Comparison of ENCODE assay signal across 26 cellular contexts in genomic region chr5:83440826-83441225, GRCh38. TPM values are rescaled to one million over a fixed set of nuclear protein-coding genes. Genes with fewer than 3 reads are reported as not detected.
"Had no signal": no experiment of that assay in that cellular context is flagged by ENCODE, and none has a peak within 500 bp of the region (broad histone marks: within the 10 kb centered on the region; RNA-seq: fewer than 3 reads in every experiment).

No MANE protein-coding gene starts in this region.

- H3K9me3 Mint-ChIP-seq: activated CD4-positive, alpha-beta T cell treated with anti-CD3 and anti-CD28 coated beads, Interleukin-2, amount 10 ng/mL, durations not matched to agents 24 days and 14 days; activated CD8-positive, alpha-beta T cell treated with anti-CD3 and anti-CD28 coated beads for 36 hours; activated T-helper 1 cell treated with anti-CD3 and anti-CD28 coated beads, Interleukin-12 subunit alpha, Interleukin-12 subunit beta, Interleukin-2, Interleukin-4 antibody, amounts not matched to agents 30 ng/mL and 10 ng/mL and 1 ng/mL, durations not matched to agents 14 hours and 24 hours and 36 hours had no signal

- H3K4me3 Mint-ChIP-seq: activated CD4-positive, alpha-beta T cell treated with anti-CD3 and anti-CD28 coated beads, Interleukin-2, amount 10 ng/mL, durations not matched to agents 24 days and 14 days; activated CD8-positive, alpha-beta T cell treated with anti-CD3 and anti-CD28 coated beads for 36 hours; activated naive CD4-positive, alpha-beta T cell treated with anti-CD3 and anti-CD28 coated beads, Interleukin-2, amount 50 U/mL, for 24 hours; activated T-helper 1 cell treated with anti-CD3 and anti-CD28 coated beads, Interleukin-12 subunit alpha, Interleukin-12 subunit beta, Interleukin-2, Interleukin-4 antibody, amounts not matched to agents 30 ng/mL and 10 ng/mL and 1 ng/mL, durations not matched to agents 14 hours and 24 hours and 36 hours; nephron progenitor cell had no signal

- H3K4me1 ChIP-seq: gastrocnemius medialis, pancreas, psoas muscle, thyroid gland, upper lobe of right lung had no signal

- H3K4me1 Mint-ChIP-seq: activated CD4-positive, alpha-beta T cell treated with anti-CD3 and anti-CD28 coated beads, Interleukin-2, amount 10 ng/mL, durations not matched to agents 24 days and 14 days; activated naive CD4-positive, alpha-beta T cell treated with anti-CD3 and anti-CD28 coated beads, Interleukin-2, amount 50 U/mL, for 24 hours; nephron progenitor cell had no signal

- H3K4me3 ChIP-seq: cardiac muscle cell, gastrocnemius medialis, mucosa of descending colon, pancreas, psoas muscle, thyroid gland, upper lobe of right lung had no signal

- DNase-seq: activated CD4-positive, alpha-beta T cell treated with anti-CD3 and anti-CD28 coated beads, Interleukin-2, amount 10 ng/mL, durations not matched to agents 24 days and 14 days; activated CD8-positive, alpha-beta T cell treated with anti-CD3 and anti-CD28 coated beads for 36 hours; activated gamma-delta T cell; aorta; effector CD8-positive, alpha-beta T cell; gastrocnemius medialis; head of caudate nucleus; hypothalamus; left cardiac atrium; mesendoderm; mucosa of descending colon; nephron progenitor cell; pancreas; psoas muscle; right cardiac atrium; stimulated activated CD4-positive, alpha-beta T cell treated with anti-CD3 and anti-CD28 coated beads, Interleukin-4, amount 100 ng/mL, for 4 hours; stimulated activated naive CD8-positive, alpha-beta T cell treated with anti-CD3 and anti-CD28 coated beads, Interleukin-15, Interleukin-2, amounts not matched to agents 100 U/mL and 50 U/mL, for 24 hours; thyroid gland; upper lobe of right lung had no signal

- H3K36me3 ChIP-seq: cardiac muscle cell, gastrocnemius medialis, pancreas, thyroid gland, upper lobe of right lung had no signal

- H3K27me3 ChIP-seq: cardiac muscle cell, gastrocnemius medialis, pancreas, thyroid gland, upper lobe of right lung had no signal

- H3K27ac Mint-ChIP-seq: activated CD4-positive, alpha-beta T cell treated with anti-CD3 and anti-CD28 coated beads, Interleukin-2, amount 10 ng/mL, durations not matched to agents 24 days and 14 days; activated CD8-positive, alpha-beta T cell treated with anti-CD3 and anti-CD28 coated beads for 36 hours; activated naive CD4-positive, alpha-beta T cell treated with anti-CD3 and anti-CD28 coated beads, Interleukin-2, amount 50 U/mL, for 24 hours; activated T-helper 1 cell treated with anti-CD3 and anti-CD28 coated beads, Interleukin-12 subunit alpha, Interleukin-12 subunit beta, Interleukin-2, Interleukin-4 antibody, amounts not matched to agents 30 ng/mL and 10 ng/mL and 1 ng/mL, durations not matched to agents 14 hours and 24 hours and 36 hours; nephron progenitor cell had no signal

- H3K27me3 Mint-ChIP-seq: activated CD8-positive, alpha-beta T cell treated with anti-CD3 and anti-CD28 coated beads for 36 hours; activated naive CD4-positive, alpha-beta T cell treated with anti-CD3 and anti-CD28 coated beads, Interleukin-2, amount 50 U/mL, for 24 hours had no signal

- H3K36me3 Mint-ChIP-seq: activated naive CD4-positive, alpha-beta T cell treated with anti-CD3 and anti-CD28 coated beads, Interleukin-2, amount 50 U/mL, for 24 hours had no signal

- FAIRE-seq: islet of Langerhans had no signal

- ATAC-seq: activated CD4-positive, CD25-positive, alpha-beta regulatory T cell treated with anti-CD3 and anti-CD28 coated beads, Interleukin-2, amount 50 U/mL, for 24 hours; activated CD8-positive, alpha-beta T cell treated with anti-CD3 and anti-CD28 coated beads for 36 hours; gastrocnemius medialis; left cardiac atrium; mucosa of descending colon; pancreas; psoas muscle; right cardiac atrium; stimulated activated naive CD8-positive, alpha-beta T cell treated with anti-CD3 and anti-CD28 coated beads, Interleukin-15, Interleukin-2, amounts not matched to agents 100 U/mL and 50 U/mL, for 24 hours; upper lobe of right lung had no signal

- H3K27ac ChIP-seq: cardiac muscle cell, gastrocnemius medialis, pancreas, psoas muscle, thyroid gland, upper lobe of right lung, VCaP had no signal

RNA-seq across cellular contexts. Expression of gene VCAN, which starts 30.7 kb away (rescaled TPM):
- total RNA-seq: activated CD4-positive, alpha-beta T cell treated with anti-CD3 and anti-CD28 coated beads, Interleukin-2, amount 10 ng/mL, durations not matched to agents 24 days and 14 days; activated CD8-positive, alpha-beta T cell treated with anti-CD3 and anti-CD28 coated beads for 36 hours; T-helper 2 cell treated with Interferon-gamma antibody and Interleukin-4, amounts not matched to agents 100 ng/mL and 5 ng/mL, for 36 hours had no signal
